In the genomic region with DNA sequence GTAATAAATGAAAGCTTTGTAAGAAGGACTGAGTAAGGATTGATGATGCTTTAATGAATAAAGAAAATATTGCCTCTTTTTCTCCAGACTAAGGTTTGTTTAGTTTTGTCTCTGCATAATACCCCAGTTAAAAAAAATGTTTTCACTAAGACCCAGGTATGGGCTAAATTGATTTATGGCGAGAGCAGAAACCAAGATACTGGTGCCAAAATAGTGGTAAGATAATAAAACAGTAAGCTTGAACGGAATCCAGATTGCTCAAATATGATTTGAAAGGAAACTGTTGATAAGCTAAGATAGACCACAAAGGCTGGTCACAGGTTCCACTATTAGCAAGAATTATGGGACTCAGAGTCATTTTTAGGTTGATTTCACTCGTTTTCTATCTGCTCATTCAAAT, we compare ENCODE assay signal across 27 cellular contexts.
"Had no signal": no experiment of that assay in that cellular context is flagged by ENCODE, and none has a peak within 500 bp of the region (broad histone marks: within the 10 kb centered on the region; RNA-seq: fewer than 3 reads in every experiment).

No MANE protein-coding gene starts in this region.

- H3K4me1 ChIP-seq: colonic mucosa, esophagus squamous epithelium, gastrocnemius medialis, heart right ventricle, left ventricle myocardium inferior, lower lobe of right lung had no signal

- ATAC-seq: effector memory CD8-positive, alpha-beta T cell; esophagus mucosa; gastrocnemius medialis; heart right ventricle; left colon; left lobe of liver; lower lobe of right lung; naive thymus-derived CD4-positive, alpha-beta T cell; natural killer cell had no signal

- H3K9me3 ChIP-seq: colonic mucosa, esophagus squamous epithelium, gastrocnemius medialis, heart right ventricle, left ventricle myocardium inferior, lower lobe of right lung had no signal

- H3K27ac ChIP-seq: colonic mucosa, epithelial cell of prostate, esophagus squamous epithelium, gastrocnemius medialis, heart right ventricle, left ventricle myocardium inferior, lower lobe of right lung had no signal

- H3K36me3 ChIP-seq: colonic mucosa, esophagus squamous epithelium, gastrocnemius medialis, heart right ventricle, left ventricle myocardium inferior, lower lobe of right lung had no signal

- DNase-seq: colonic mucosa; cortex of kidney; effector CD8-positive, alpha-beta T cell; effector memory CD8-positive, alpha-beta T cell; endodermal cell; erythroblast; esophagus squamous epithelium; foreskin fibroblast; foreskin melanocyte; gastrocnemius medialis; glutamatergic neuron; head of caudate nucleus; heart right ventricle; hippocampal formation; left colon; left ventricle myocardium inferior; lower lobe of right lung; mesenchymal stem cell; midbrain; naive thymus-derived CD4-positive, alpha-beta T cell; natural killer cell had no signal

- FAIRE-seq: endometrium, islet of Langerhans, keratinocyte had no signal

- H3K4me3 ChIP-seq: colonic mucosa, esophagus squamous epithelium, gastrocnemius medialis, heart right ventricle, left ventricle myocardium inferior, lower lobe of right lung had no signal

- H3K27me3 ChIP-seq: colonic mucosa, esophagus squamous epithelium, gastrocnemius medialis, heart right ventricle had no signal
